In genomic region chr3:49295489-49296058, GRCh38 we compare ENCODE assay signal across 8 cellular contexts. TPM values are rescaled to one million over a fixed set of nuclear protein-coding genes. Genes with fewer than 3 reads are reported as not detected.
DNase-seq lines count a peak whose midpoint lies in the region; ATAC-seq and TF ChIP-seq lines count a peak whose summit lies in the region.

No MANE protein-coding gene starts in this region.

- ATAC-seq in lung (ENCODE audit: insufficient read depth, low FRiP score): no peak
- ATAC-seq in HG03045 (IDR thresholded peaks at IDR 0.05; ENCODE audit: unreplicated experiment): no peak

- POLR2A ChIA-PET in MCF 10A (lab: Yijun Ruan, JAX): interaction anchor here (0.6 to 2.1 kb wide), 3 partner anchors 29 to 153 kb away, joined by 3 to 8 read pairs (median 5); partner anchors contain the start of gene USP4

- no TSS peak for BruUV-seq in MCF 10A (replicated peaks; lab: Mats Ljungman, UMichigan)

- H3K27me3 Mint-ChIP-seq in MCF 10A (ENCODE audit: insufficient read depth, unreplicated experiment): no peaks in the 10 kb centered on the region

- WGBS in lung, 2 donors: 69 to 77% methylated on average over 11 of the region's 11 CpGs

- H3K27ac ChIP-seq in cardiac muscle cell (no peak overlapping the region), lung (ENCODE audit: low read depth in 1 of 2, low read length in 1 of 2) (no peak overlapping the region)

- H3K9me3 ChIP-seq in cardiac muscle cell (ENCODE audit: low read depth) (no peaks in the 10 kb centered on the region), lung (ENCODE audit: control insufficient read depth in 2 of 2, insufficient read depth in 1 of 2, low read length in 1 of 2) (no peaks in the 10 kb centered on the region)

- intact Hi-C loops in cardiac septum (cut with DNase I) (loop anchor here (2.0 to 5.0 kb wide), 3 partner anchors 42 to 152 kb away; partner anchors contain the start of gene KLHDC8B), MCF 10A (cut with micrococcal nuclease) (loop anchor here (1.0 to 5.0 kb wide), 2 partner anchors 123 to 154 kb away; partner anchors contain the start of gene KLHDC8B)

- no peak overlapping the region for H3K4me3 Mint-ChIP-seq in MCF 10A (ENCODE audit: unreplicated experiment)

- peaks cover 7% of the 10 kb centered on the region for H3K4me1 Mint-ChIP-seq in MCF 10A (ENCODE audit: insufficient read depth, unreplicated experiment)

- no peaks in the 10 kb centered on the region for H3K4me1 ChIP-seq in cardiac muscle cell (ENCODE audit: low read depth)
- peaks cover 6 to 7% of the 10 kb centered on the region in 2 donors for H3K4me1 ChIP-seq in lung (ENCODE audit: control insufficient read depth in 2 of 2, insufficient read depth in 2 of 2, low read length in 2 of 2)

- H3K36me3 ChIP-seq in cardiac muscle cell (peaks cover 64% of the 10 kb centered on the region), lung (ENCODE audit: control insufficient read depth in 2 of 2, insufficient read depth in 2 of 2, low read length in 2 of 2) (peaks cover 34 to 59% of the 10 kb centered on the region in 2 donors)

- CTCF ChIA-PET in MCF 10A (lab: Yijun Ruan, JAX): interaction anchor here (0.6 to 1.1 kb wide), 2 partner anchors 8 to 82 kb away, joined by 3 read pairs; no protein-coding TSS in a partner anchor

- H3K9me3 Mint-ChIP-seq in MCF 10A (ENCODE audit: unreplicated experiment): no peaks in the 10 kb centered on the region

- TF ChIP-seq CTCF in cardiac muscle cell (IDR thresholded peaks at IDR 0.05; ENCODE audit: low read depth, low read length) (peak; percentile 62), MCF 10A (IDR thresholded peaks at IDR 0.05; ENCODE audit: unreplicated experiment) (peak; percentile 55), lung (IDR thresholded peaks at IDR 0.05; ENCODE audit: control extremely low read depth, extremely low read depth) (peak; percentile 15)

- H3K27ac Mint-ChIP-seq in MCF 10A (ENCODE audit: low read depth, unreplicated experiment): peak overlapping the region; percentile 23

- no peaks in the 10 kb centered on the region for H3K27me3 ChIP-seq in cardiac muscle cell
- no peaks in the 10 kb centered on the region for H3K27me3 ChIP-seq in lung (ENCODE audit: control insufficient read depth, insufficient read depth)

- peaks cover 96% of the 10 kb centered on the region for H3K36me3 Mint-ChIP-seq in MCF 10A (ENCODE audit: insufficient read depth, unreplicated experiment)

- no peak overlapping the region for H3K4me3 ChIP-seq in cardiac muscle cell
- H3K4me3 ChIP-seq in lung: no peak overlapping the region

- peak; percentile 29 to 48 for DNase-seq in cardiac muscle cell (ENCODE audit: low read depth in 1 of 2, low spot score in 1 of 2)
- no peak for DNase-seq in cardiac septum (ENCODE audit: low spot score)
- peak; percentile 41 for DNase-seq in RPMI7951 (ENCODE audit: low read depth)
- DNase-seq in MCF 10A (ENCODE audit: unreplicated experiment): peak; percentile 35
- no peak for DNase-seq in lung (ENCODE audit: low spot score)
- no peak for DNase-seq in AG08396 (ENCODE audit: low spot score)
- no peak for DNase-seq in NK-92 (lab: John Stamatoyannopoulos, UW; ENCODE audit: unreplicated experiment)

RNA-seq across cellular contexts. Expression of gene C3orf62, which starts 18.5 kb away (rescaled TPM):
- total RNA-seq in cardiac muscle cell (2.9 and 4.1 TPM in 2 replicates), cardiac septum (2.9 TPM), MCF 10A (2022) (8.1 and 9.4 TPM in 2 replicates), lung (1 to 10 TPM; 5.2 to 8.2 TPM)
- polyA plus RNA-seq in cardiac muscle cell (5.3 and 7.6 TPM in 2 replicates), lung (1 to 10 TPM; 6.0 to 8.1 TPM)
- total RNA-seq in RPMI7951 (2014; rRNA removed; shearing (Covaris generic)): 0.84 and 0.88 TPM in 2 replicates

RNA-seq across cellular contexts. Expression of gene USP4, which starts 44.3 kb away (rescaled TPM):
- 11.2 and 22.7 TPM in 2 replicates for total RNA-seq in cardiac muscle cell
- 30.1 and 55.1 TPM in 2 replicates for polyA plus RNA-seq in cardiac muscle cell
- 44.5 TPM for total RNA-seq in cardiac septum
- 12.9 and 14.5 TPM in 2 replicates for total RNA-seq in RPMI7951 (2014; rRNA removed; shearing (Covaris generic))
- 52.6 and 54.1 TPM in 2 replicates for total RNA-seq in MCF 10A (2022)
- 10 to 100 TPM; 67.1 to 72.4 TPM for total RNA-seq in lung
- 10 to 100 TPM; 39.4 to 42.2 TPM for polyA plus RNA-seq in lung

Comparison
In these comparisons a context has a peak if more than half of its experiments do, and no peak if none do; other contexts are left out.
1. DNase-seq: peak in cardiac muscle cell (2 of 2), RPMI7951 (single experiment) and MCF 10A (single experiment); none in cardiac septum (single experiment), lung (single experiment), AG08396 (single experiment) and NK-92 (single experiment).
2. Peak in every context shown above with its lines, with median percentiles within 50 percentile points of each other: CTCF ChIP-seq.